ENCODE assay signal across 9 cellular contexts in genomic region chr3:58271901-58272501, GRCh38. TPM values are rescaled to one million over a fixed set of nuclear protein-coding genes. Genes with fewer than 3 reads are reported as not detected.
DNase-seq lines count a peak whose midpoint lies in the region; ATAC-seq, FAIRE-seq and TF ChIP-seq lines count a peak whose summit lies in the region.
"Had no signal": no experiment of that assay in that cellular context is flagged by ENCODE, and none has a peak within 500 bp of the region (broad histone marks: within the 10 kb centered on the region; RNA-seq: fewer than 3 reads in every experiment).

No MANE protein-coding gene starts in this region.

- H3K4me3 Mint-ChIP-seq in activated T-helper 2 cell treated with anti-CD3 and anti-CD28 coated beads, Interferon-gamma antibody, Interleukin-2, Interleukin-4, amounts not matched to agents 10 μg/mL and 5 μg/mL and 100 μg/mL, durations not matched to agents 14 hours and 24 hours and 36 hours (ENCODE audit: low read depth), result no peak overlapping the region
- H3K4me3 Mint-ChIP-seq in activated T-helper 1 cell treated with anti-CD3 and anti-CD28 coated beads, Interleukin-12 subunit alpha, Interleukin-12 subunit beta, Interleukin-2, Interleukin-4 antibody, amounts not matched to agents 30 ng/mL and 10 ng/mL and 1 ng/mL, durations not matched to agents 14 hours and 24 hours and 36 hours, result no peak overlapping the region
- H3K4me3 Mint-ChIP-seq in CD4-positive, alpha-beta T cell, result no peak overlapping the region

- POLR2A ChIA-PET in AG04450 (lab: Yijun Ruan, JAX), result interaction anchor here (0.5 kb wide), 1 partner anchor 62 kb away, joined by 3 read pairs; no protein-coding TSS in a partner anchor
- POLR2A ChIA-PET in CD4-positive, alpha-beta T cell (lab: Charles Lee), result interaction anchor here (1.0 kb wide), 1 partner anchor 15 kb away, joined by 3 read pairs; no protein-coding TSS in a partner anchor

- TF ChIP-seq CTCF in AG04450 (IDR thresholded peaks at IDR 0.05; ENCODE audit: low read depth, low read length), result no peak
- TF ChIP-seq CTCF in CD4-positive, alpha-beta T cell (IDR thresholded peaks at IDR 0.05), result no peak

- H3K36me3 Mint-ChIP-seq in activated T-helper 2 cell treated with anti-CD3 and anti-CD28 coated beads, Interferon-gamma antibody, Interleukin-2, Interleukin-4, amounts not matched to agents 10 μg/mL and 5 μg/mL and 100 μg/mL, durations not matched to agents 14 hours and 24 hours and 36 hours (ENCODE audit: low read depth), result peaks cover 71% of the 10 kb centered on the region
- H3K36me3 Mint-ChIP-seq in activated T-helper 1 cell treated with anti-CD3 and anti-CD28 coated beads, Interleukin-12 subunit alpha, Interleukin-12 subunit beta, Interleukin-2, Interleukin-4 antibody, amounts not matched to agents 30 ng/mL and 10 ng/mL and 1 ng/mL, durations not matched to agents 14 hours and 24 hours and 36 hours (ENCODE audit: low read depth), result peaks cover 23% of the 10 kb centered on the region
- peaks cover 61% of the 10 kb centered on the region for H3K36me3 Mint-ChIP-seq in CD4-positive, alpha-beta T cell (ENCODE audit: low read depth)

- no peaks in the 10 kb centered on the region for H3K27me3 Mint-ChIP-seq in activated T-helper 2 cell treated with anti-CD3 and anti-CD28 coated beads, Interferon-gamma antibody, Interleukin-2, Interleukin-4, amounts not matched to agents 10 μg/mL and 5 μg/mL and 100 μg/mL, durations not matched to agents 14 hours and 24 hours and 36 hours (ENCODE audit: low read depth)
- no peaks in the 10 kb centered on the region for H3K27me3 Mint-ChIP-seq in activated T-helper 1 cell treated with anti-CD3 and anti-CD28 coated beads, Interleukin-12 subunit alpha, Interleukin-12 subunit beta, Interleukin-2, Interleukin-4 antibody, amounts not matched to agents 30 ng/mL and 10 ng/mL and 1 ng/mL, durations not matched to agents 14 hours and 24 hours and 36 hours (ENCODE audit: insufficient read depth)
- H3K27me3 Mint-ChIP-seq in CD4-positive, alpha-beta T cell, result no peaks in the 10 kb centered on the region

- H3K27me3 ChIP-seq in AG04450 (ENCODE audit: control insufficient read depth, insufficient read depth, low read length), result no peaks in the 10 kb centered on the region
- H3K27me3 ChIP-seq in CD4-positive, alpha-beta T cell (ENCODE audit: control insufficient read depth, insufficient read depth, low read length), result no peaks in the 10 kb centered on the region

- peaks cover 3% of the 10 kb centered on the region for H3K9me3 Mint-ChIP-seq in activated T-helper 2 cell treated with anti-CD3 and anti-CD28 coated beads, Interferon-gamma antibody, Interleukin-2, Interleukin-4, amounts not matched to agents 10 μg/mL and 5 μg/mL and 100 μg/mL, durations not matched to agents 14 hours and 24 hours and 36 hours
- H3K9me3 Mint-ChIP-seq in activated T-helper 1 cell treated with anti-CD3 and anti-CD28 coated beads, Interleukin-12 subunit alpha, Interleukin-12 subunit beta, Interleukin-2, Interleukin-4 antibody, amounts not matched to agents 30 ng/mL and 10 ng/mL and 1 ng/mL, durations not matched to agents 14 hours and 24 hours and 36 hours, result no peaks in the 10 kb centered on the region
- peaks cover 2% of the 10 kb centered on the region for H3K9me3 Mint-ChIP-seq in CD4-positive, alpha-beta T cell

- DNase-seq in AG04450 (ENCODE audit: low read depth, low spot score), result peak; percentile 71
- DNase-seq in HTR-8/SVneo (ENCODE audit: insufficient read length, low spot score), result peak; percentile 78
- no peak for DNase-seq in activated T-helper 2 cell treated with anti-CD3 and anti-CD28 coated beads, Interferon-gamma antibody, Interleukin-2, Interleukin-4, amounts not matched to agents 10 μg/mL and 5 μg/mL and 100 μg/mL, durations not matched to agents 14 hours and 24 hours and 36 hours (ENCODE audit: low spot score)
- DNase-seq in kidney glomerular epithelial cell (lab: John Stamatoyannopoulos, UW), result peak; percentile 65
- DNase-seq in activated T-helper 1 cell treated with anti-CD3 and anti-CD28 coated beads, Interleukin-12 subunit alpha, Interleukin-12 subunit beta, Interleukin-2, Interleukin-4 antibody, amounts not matched to agents 30 ng/mL and 10 ng/mL and 1 ng/mL, durations not matched to agents 14 hours and 24 hours and 36 hours (ENCODE audit: low spot score), result no peak
- DNase-seq in CD4-positive, alpha-beta T cell, result no peak
- DNase-seq: NCI-H2081 treated with DMSO at 0.1 percent for 48 hours had no signal

- peak overlapping the region; percentile 82 for H3K27ac Mint-ChIP-seq in activated T-helper 2 cell treated with anti-CD3 and anti-CD28 coated beads, Interferon-gamma antibody, Interleukin-2, Interleukin-4, amounts not matched to agents 10 μg/mL and 5 μg/mL and 100 μg/mL, durations not matched to agents 14 hours and 24 hours and 36 hours
- H3K27ac Mint-ChIP-seq in activated T-helper 1 cell treated with anti-CD3 and anti-CD28 coated beads, Interleukin-12 subunit alpha, Interleukin-12 subunit beta, Interleukin-2, Interleukin-4 antibody, amounts not matched to agents 30 ng/mL and 10 ng/mL and 1 ng/mL, durations not matched to agents 14 hours and 24 hours and 36 hours, result no peak overlapping the region
- no peak overlapping the region for H3K27ac Mint-ChIP-seq in CD4-positive, alpha-beta T cell

- H3K4me1 Mint-ChIP-seq in activated T-helper 2 cell treated with anti-CD3 and anti-CD28 coated beads, Interferon-gamma antibody, Interleukin-2, Interleukin-4, amounts not matched to agents 10 μg/mL and 5 μg/mL and 100 μg/mL, durations not matched to agents 14 hours and 24 hours and 36 hours (ENCODE audit: low read depth), result peaks cover 26% of the 10 kb centered on the region
- peaks cover 7% of the 10 kb centered on the region for H3K4me1 Mint-ChIP-seq in activated T-helper 1 cell treated with anti-CD3 and anti-CD28 coated beads, Interleukin-12 subunit alpha, Interleukin-12 subunit beta, Interleukin-2, Interleukin-4 antibody, amounts not matched to agents 30 ng/mL and 10 ng/mL and 1 ng/mL, durations not matched to agents 14 hours and 24 hours and 36 hours (ENCODE audit: low read depth)
- no peaks in the 10 kb centered on the region for H3K4me1 Mint-ChIP-seq in CD4-positive, alpha-beta T cell (ENCODE audit: low read depth)

- FAIRE-seq in HTR-8/SVneo (lab: Jason Lieb, UNC), result no peak

- ATAC-seq in HG03442 (IDR thresholded peaks at IDR 0.05; ENCODE audit: unreplicated experiment) (no peak), GM21423 (IDR thresholded peaks at IDR 0.05; ENCODE audit: unreplicated experiment) (no peak)
- no peak for ATAC-seq in CD4-positive, alpha-beta T cell (ENCODE audit: poor library complexity)

- intact Hi-C loops in activated T-helper 2 cell treated with anti-CD3 and anti-CD28 coated beads, Interferon-gamma antibody, Interleukin-2, Interleukin-4, amounts not matched to agents 10 μg/mL and 5 μg/mL and 100 μg/mL, durations not matched to agents 14 hours and 24 hours and 36 hours (cut with micrococcal nuclease), result loop anchor here (1.0 to 2.0 kb wide), 2 partner anchors 12 to 35 kb away; partner anchors contain the start of gene ABHD6
- intact Hi-C loops in activated T-helper 1 cell treated with anti-CD3 and anti-CD28 coated beads, Interleukin-12 subunit alpha, Interleukin-12 subunit beta, Interleukin-2, Interleukin-4 antibody, amounts not matched to agents 30 ng/mL and 10 ng/mL and 1 ng/mL, durations not matched to agents 14 hours and 24 hours and 36 hours (cut with micrococcal nuclease), result no loop called here
- intact Hi-C loops in CD4-positive, alpha-beta T cell (cut with DNase I, micrococcal nuclease), result no loop called here

- H3K4me3 ChIP-seq in AG04450 (ENCODE audit: low read depth, low read length), result no peak overlapping the region

- CTCF ChIA-PET in AG04450 (lab: Charles Lee), result interaction anchor here (0.6 to 4.7 kb wide), 4 partner anchors 35 to 209 kb away, joined by 3 to 24 read pairs (median 8); partner anchors contain the start of genes HTD2 and RPP14
- CTCF ChIA-PET in CD4-positive, alpha-beta T cell (lab: Charles Lee), result interaction anchor here (1.0 kb wide), 1 partner anchor 94 kb away, joined by 3 read pairs; no protein-coding TSS in a partner anchor

- no peaks in the 10 kb centered on the region for H3K9me3 ChIP-seq in AG04450 (ENCODE audit: control insufficient read depth, insufficient read depth, low read length)
- H3K9me3 ChIP-seq in CD4-positive, alpha-beta T cell (ENCODE audit: control insufficient read depth, low read length), result no peaks in the 10 kb centered on the region

- no peak overlapping the region for H3K27ac ChIP-seq in AG04450 (ENCODE audit: low read depth, low read length)
- no peak overlapping the region for H3K27ac ChIP-seq in CD4-positive, alpha-beta T cell (ENCODE audit: low read depth, low read length)

RNA-seq across cellular contexts. Expression of gene RPP14, which starts 34.0 kb away (rescaled TPM):
- 14.7 and 18.5 TPM in 2 replicates for polyA plus RNA-seq in AG04450 (2011; rRNA removed)
- 6.8 and 8.8 TPM in 2 replicates for polyA minus RNA-seq in AG04450 (2011; rRNA and poly(A)+ RNA removed)
- 21.8 and 23.8 TPM in 2 replicates for total RNA-seq in activated T-helper 2 cell treated with anti-CD3 and anti-CD28 coated beads, Interferon-gamma antibody, Interleukin-2, Interleukin-4, amounts not matched to agents 10 μg/mL and 5 μg/mL and 100 μg/mL, durations not matched to agents 14 hours and 24 hours and 36 hours
- total RNA-seq in activated T-helper 1 cell treated with anti-CD3 and anti-CD28 coated beads, Interleukin-12 subunit alpha, Interleukin-12 subunit beta, Interleukin-2, Interleukin-4 antibody, amounts not matched to agents 30 ng/mL and 10 ng/mL and 1 ng/mL, durations not matched to agents 14 hours and 24 hours and 36 hours, result 22.7 and 23.4 TPM in 2 replicates
- 10 to 100 TPM; 17.7 to 19.7 TPM for total RNA-seq in CD4-positive, alpha-beta T cell

RNA-seq across cellular contexts. Expression of gene HTD2, which starts 34.3 kb away (rescaled TPM):
- 7.1 and 9.6 TPM in 2 replicates for polyA plus RNA-seq in AG04450 (2011; rRNA removed)
- polyA minus RNA-seq in AG04450 (2011; rRNA and poly(A)+ RNA removed), result 2.0 and 2.3 TPM in 2 replicates
- 10.1 and 10.5 TPM in 2 replicates for total RNA-seq in activated T-helper 2 cell treated with anti-CD3 and anti-CD28 coated beads, Interferon-gamma antibody, Interleukin-2, Interleukin-4, amounts not matched to agents 10 μg/mL and 5 μg/mL and 100 μg/mL, durations not matched to agents 14 hours and 24 hours and 36 hours
- 11.5 and 13.6 TPM in 2 replicates for total RNA-seq in activated T-helper 1 cell treated with anti-CD3 and anti-CD28 coated beads, Interleukin-12 subunit alpha, Interleukin-12 subunit beta, Interleukin-2, Interleukin-4 antibody, amounts not matched to agents 30 ng/mL and 10 ng/mL and 1 ng/mL, durations not matched to agents 14 hours and 24 hours and 36 hours
- 1 to 10 TPM; 7.2 to 7.3 TPM for total RNA-seq in CD4-positive, alpha-beta T cell

RNA-seq across cellular contexts. Expression of gene ABHD6, which starts 34.4 kb away (rescaled TPM):
- 8.4 and 9.7 TPM in 2 replicates for polyA plus RNA-seq in AG04450 (2011; rRNA removed)
- 13.6 and 14.6 TPM in 2 replicates for polyA minus RNA-seq in AG04450 (2011; rRNA and poly(A)+ RNA removed)
- total RNA-seq in activated T-helper 2 cell treated with anti-CD3 and anti-CD28 coated beads, Interferon-gamma antibody, Interleukin-2, Interleukin-4, amounts not matched to agents 10 μg/mL and 5 μg/mL and 100 μg/mL, durations not matched to agents 14 hours and 24 hours and 36 hours, result 26.4 and 28.2 TPM in 2 replicates
- total RNA-seq in activated T-helper 1 cell treated with anti-CD3 and anti-CD28 coated beads, Interleukin-12 subunit alpha, Interleukin-12 subunit beta, Interleukin-2, Interleukin-4 antibody, amounts not matched to agents 30 ng/mL and 10 ng/mL and 1 ng/mL, durations not matched to agents 14 hours and 24 hours and 36 hours, result 9.2 and 10.1 TPM in 2 replicates
- 1 to 10 TPM in 1 of 2 experiments, under 1 TPM in 1; 0.71 to 1.9 TPM for total RNA-seq in CD4-positive, alpha-beta T cell

Comparison
In these comparisons a context has a peak if more than half of its experiments do, and no peak if none do; other contexts are left out.
1. DNase-seq: peak in AG04450 (single experiment), HTR-8/SVneo (single experiment) and kidney glomerular epithelial cell (single experiment); none in activated T-helper 2 cell treated with anti-CD3 and anti-CD28 coated beads, Interferon-gamma antibody, Interleukin-2, Interleukin-4, amounts not matched to agents 10 μg/mL and 5 μg/mL and 100 μg/mL, durations not matched to agents 14 hours and 24 hours and 36 hours (single experiment), activated T-helper 1 cell treated with anti-CD3 and anti-CD28 coated beads, Interleukin-12 subunit alpha, Interleukin-12 subunit beta, Interleukin-2, Interleukin-4 antibody, amounts not matched to agents 30 ng/mL and 10 ng/mL and 1 ng/mL, durations not matched to agents 14 hours and 24 hours and 36 hours (single experiment) and CD4-positive, alpha-beta T cell (0 of 10).